In the genomic region with DNA sequence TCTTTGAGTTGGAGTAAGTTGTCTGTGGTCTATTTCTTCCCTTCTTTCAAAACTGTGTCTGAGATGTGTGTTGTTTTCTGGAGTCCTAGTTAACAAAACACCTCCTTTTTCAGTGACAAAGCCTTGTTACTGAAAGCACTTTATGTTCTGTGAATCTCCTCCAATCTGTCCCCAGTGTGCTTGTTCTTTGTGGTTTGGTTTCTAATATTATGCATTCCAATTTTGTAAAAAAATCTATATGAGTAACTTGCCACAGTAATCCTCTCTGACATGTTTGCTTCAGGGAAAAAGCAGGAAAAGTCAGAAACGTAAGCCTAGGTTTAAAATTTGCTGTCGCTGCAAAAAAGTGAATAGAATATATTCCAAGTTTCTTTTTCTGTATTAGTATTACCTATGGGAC, we compare ENCODE assay signal across 31 cellular contexts. TPM values are rescaled to one million over a fixed set of nuclear protein-coding genes. Genes with fewer than 3 reads are reported as not detected.
DNase-seq lines count a peak whose midpoint lies in the region; FAIRE-seq and TF ChIP-seq lines count a peak whose summit lies in the region.
"Had no signal": no experiment of that assay in that cellular context is flagged by ENCODE, and none has a peak within 500 bp of the region (broad histone marks: within the 10 kb centered on the region; RNA-seq: fewer than 3 reads in every experiment).

No MANE protein-coding gene starts in this region.

- DNase-seq in HCEC 1CT (peak; percentile 45), astrocyte (ENCODE audit: low read depth) (peak; percentile 23), fibroblast of villous mesenchyme (ENCODE audit: low read depth) (peak; percentile 38), smooth muscle cell (lab: John Stamatoyannopoulos, UW; ENCODE audit: unreplicated experiment) (no peak), NCI-H446 treated with DMSO at 0.1 percent for 48 hours (lab: John Stamatoyannopoulos, UW) (no peak), UCSD-AML1 (lab: John Stamatoyannopoulos, UW; ENCODE audit: unreplicated experiment) (no peak), posterior vena cava (ENCODE audit: low spot score) (no peak)
- DNase-seq: activated CD4-positive, alpha-beta T cell treated with anti-CD3 and anti-CD28 coated beads, Interleukin-2, amount 10 ng/mL, durations not matched to agents 24 days and 14 days; activated naive CD4-positive, alpha-beta T cell; activated T-cell treated with anti-CD3 and anti-CD28 coated beads, Interleukin-2, amount 50 U/mL, for 24 hours; brain microvascular endothelial cell; COR-L47; DMS79 treated with DMSO at 0.1 percent for 48 hours; gastrocnemius medialis; GOT3; left lung; midbrain; natural killer cell; NCI-H1092; NCI-H1694 treated with DMSO at 0.1 percent for 48 hours; NCI-H2171; NCI-H526; occipital lobe; SIG-M5; stimulated activated CD4-positive, alpha-beta T cell treated with anti-CD3 and anti-CD28 coated beads, Interleukin-2, amount 100 ng/mL, for 48 hours; SW 1271; T-helper 9 cell had no signal

- H3K4me2 ChIP-seq in astrocyte (ENCODE audit: low read length) (peak overlapping the region; percentile 39), smooth muscle cell (peak overlapping the region; percentile 35)
- H3K4me2 ChIP-seq: BLaER1 treated with 17β-estradiol and CSF1 and Interleukin-3, amounts not matched to agents 10 nM and 100 nM had no signal

- no peak overlapping the region for H3K4me3 Mint-ChIP-seq in astrocyte (ENCODE audit: unreplicated experiment)
- H3K4me3 Mint-ChIP-seq: activated CD4-positive, alpha-beta T cell treated with anti-CD3 and anti-CD28 coated beads, Interleukin-2, amount 10 ng/mL, durations not matched to agents 24 days and 14 days; activated T-cell treated with anti-CD3 and anti-CD28 coated beads, Interleukin-2, amount 50 U/mL, for 24 hours; natural killer cell; type B pancreatic cell had no signal

- H3K79me2 ChIP-seq in astrocyte (ENCODE audit: insufficient read depth, low read length) = peaks cover 67% of the 10 kb centered on the region
- H3K79me2 ChIP-seq in smooth muscle cell (ENCODE audit: low read depth) = peaks cover 91% of the 10 kb centered on the region

- intact Hi-C loops in posterior vena cava (cut with DNase I) = no loop called here

- 31% methylated on average over 2 of the region's 2 CpGs for WGBS in smooth muscle cell (ENCODE audit: low lambda C conversion rate)

- peaks cover 18% of the 10 kb centered on the region for H3K4me1 Mint-ChIP-seq in astrocyte (ENCODE audit: low read depth, unreplicated experiment)
- H3K4me1 Mint-ChIP-seq: activated CD4-positive, alpha-beta T cell treated with anti-CD3 and anti-CD28 coated beads, Interleukin-2, amount 10 ng/mL, durations not matched to agents 24 days and 14 days; natural killer cell had no signal

- no peaks in the 10 kb centered on the region for H3F3A ChIP-seq in smooth muscle cell (ENCODE audit: low read depth)

- H2AFZ ChIP-seq in astrocyte (ENCODE audit: low read depth, low read length) (no peak overlapping the region), smooth muscle cell (ENCODE audit: low read depth) (no peak overlapping the region)

- no peaks in the 10 kb centered on the region for H3K9me3 Mint-ChIP-seq in astrocyte (ENCODE audit: unreplicated experiment)
- H3K9me3 Mint-ChIP-seq: activated CD4-positive, alpha-beta T cell treated with anti-CD3 and anti-CD28 coated beads, Interleukin-2, amount 10 ng/mL, durations not matched to agents 24 days and 14 days; natural killer cell; type B pancreatic cell had no signal

- H4K20me1 ChIP-seq in astrocyte (ENCODE audit: insufficient read depth, low read length) = no peaks in the 10 kb centered on the region
- H4K20me1 ChIP-seq in smooth muscle cell (ENCODE audit: low read depth) = peaks cover 30% of the 10 kb centered on the region
- H4K20me1 ChIP-seq: BLaER1 treated with 17β-estradiol and CSF1 and Interleukin-3, amounts not matched to agents 10 nM and 100 nM had no signal

- TF ChIP-seq CTCF in astrocyte (IDR thresholded peaks at IDR 0.05; ENCODE audit: insufficient read depth, low read depth, low read length) (no peak), fibroblast of villous mesenchyme (IDR thresholded peaks at IDR 0.05; ENCODE audit: insufficient read depth, low read depth, low read length) (no peak), smooth muscle cell (IDR thresholded peaks at IDR 0.05; ENCODE audit: borderline replicate concordance, insufficient read depth, poor library complexity, severe bottlenecking) (no peak)

- no peaks in the 10 kb centered on the region for H3K36me3 ChIP-seq in astrocyte (ENCODE audit: insufficient read depth, low read length)
- no peaks in the 10 kb centered on the region for H3K36me3 ChIP-seq in smooth muscle cell (ENCODE audit: low read depth)
- H3K36me3 ChIP-seq: BLaER1 treated with 17β-estradiol and CSF1 and Interleukin-3, amounts not matched to agents 10 nM and 100 nM; brain microvascular endothelial cell; gastrocnemius medialis; left lung had no signal

- H3K4me3 ChIP-seq in astrocyte (ENCODE audit: insufficient read depth, low read depth, low read length) = no peak overlapping the region
- no peak overlapping the region for H3K4me3 ChIP-seq in fibroblast of villous mesenchyme (ENCODE audit: low read depth, low read length)
- no peak overlapping the region for H3K4me3 ChIP-seq in smooth muscle cell
- H3K4me3 ChIP-seq: BLaER1 treated with 17β-estradiol and CSF1 and Interleukin-3, amounts not matched to agents 10 nM and 100 nM; gastrocnemius medialis; left lung had no signal

- no peaks in the 10 kb centered on the region for H3K4me1 ChIP-seq in astrocyte (ENCODE audit: insufficient read depth, low read length)
- no peaks in the 10 kb centered on the region for H3K4me1 ChIP-seq in smooth muscle cell (ENCODE audit: low read depth)
- H3K4me1 ChIP-seq: BLaER1 treated with 17β-estradiol and CSF1 and Interleukin-3, amounts not matched to agents 10 nM and 100 nM; left lung had no signal

- no peak overlapping the region for H3K27ac ChIP-seq in astrocyte (ENCODE audit: low read depth, low read length)
- peak overlapping the region; percentile 71 for H3K27ac ChIP-seq in smooth muscle cell (ENCODE audit: low read depth)
- H3K27ac ChIP-seq: BLaER1 treated with 17β-estradiol and CSF1 and Interleukin-3, amounts not matched to agents 10 nM and 100 nM; brain microvascular endothelial cell; epithelial cell of prostate; gastrocnemius medialis; left lung had no signal

- H3K36me3 Mint-ChIP-seq in astrocyte (ENCODE audit: low read depth, unreplicated experiment) = peaks cover 8% of the 10 kb centered on the region
- H3K36me3 Mint-ChIP-seq: natural killer cell, type B pancreatic cell had no signal

- H3K27me3 ChIP-seq in astrocyte (ENCODE audit: insufficient read depth, low read length) = no peaks in the 10 kb centered on the region
- no peaks in the 10 kb centered on the region for H3K27me3 ChIP-seq in smooth muscle cell (ENCODE audit: low read depth)
- H3K27me3 ChIP-seq: BLaER1 treated with 17β-estradiol and CSF1 and Interleukin-3, amounts not matched to agents 10 nM and 100 nM; brain microvascular endothelial cell; gastrocnemius medialis; left lung had no signal

- no peak overlapping the region for H3K9ac ChIP-seq in astrocyte (ENCODE audit: low read length)
- H3K9ac ChIP-seq in smooth muscle cell (ENCODE audit: low read depth) = no peak overlapping the region
- H3K9ac ChIP-seq: BLaER1 treated with 17β-estradiol and CSF1 and Interleukin-3, amounts not matched to agents 10 nM and 100 nM had no signal

- H3K27ac Mint-ChIP-seq in astrocyte (ENCODE audit: unreplicated experiment) = no peak overlapping the region
- H3K27ac Mint-ChIP-seq: activated CD4-positive, alpha-beta T cell treated with anti-CD3 and anti-CD28 coated beads, Interleukin-2, amount 10 ng/mL, durations not matched to agents 24 days and 14 days; activated T-cell treated with anti-CD3 and anti-CD28 coated beads, Interleukin-2, amount 50 U/mL, for 24 hours; natural killer cell; type B pancreatic cell had no signal

- no peaks in the 10 kb centered on the region for H3K27me3 Mint-ChIP-seq in astrocyte (ENCODE audit: low read depth, unreplicated experiment)
- H3K27me3 Mint-ChIP-seq: activated CD4-positive, alpha-beta T cell treated with anti-CD3 and anti-CD28 coated beads, Interleukin-2, amount 10 ng/mL, durations not matched to agents 24 days and 14 days; type B pancreatic cell had no signal

- peak; percentile 58 for FAIRE-seq in astrocyte (lab: Jason Lieb, UNC)

- H3K9me3 ChIP-seq in astrocyte (ENCODE audit: insufficient read depth, low read depth, low read length) = no peaks in the 10 kb centered on the region
- peaks cover 8% of the 10 kb centered on the region for H3K9me3 ChIP-seq in smooth muscle cell (replicated peaks; ENCODE audit: low read depth)
- H3K9me3 ChIP-seq: gastrocnemius medialis, left lung had no signal

RNA-seq across cellular contexts. Expression of a gene that starts 12.4 kb away (rescaled TPM):
- total RNA-seq in astrocyte = 33.0 and 33.7 TPM in 2 replicates
- 12.6 and 19.0 TPM in 2 replicates for total RNA-seq in fibroblast of villous mesenchyme
- 33.3 and 47.0 TPM in 2 replicates for total RNA-seq in smooth muscle cell
- polyA plus RNA-seq in smooth muscle cell = 9.6 and 14.4 TPM in 2 replicates
- 10 to 100 TPM in 1 of 2 donors, 1 to 10 TPM in 1; 9.3 to 10.8 TPM for total RNA-seq in posterior vena cava
- total RNA-seq: activated CD4-positive, alpha-beta T cell treated with anti-CD3 and anti-CD28 coated beads, Interleukin-2, amount 10 ng/mL, durations not matched to agents 24 days and 14 days; activated CD8-positive, alpha-beta memory T cell treated with anti-CD3 and anti-CD28 coated beads for 36 hours; natural killer cell had no signal

Comparison
In these comparisons a context has a peak if more than half of its experiments do, and no peak if none do; other contexts are left out.
1. DNase-seq: peak in HCEC 1CT (single experiment), astrocyte (single experiment) and fibroblast of villous mesenchyme (single experiment); none in smooth muscle cell (single experiment), NCI-H446 treated with DMSO at 0.1 percent for 48 hours (single experiment), UCSD-AML1 (single experiment) and posterior vena cava (single experiment).